ENCODE assay signal across 14 cellular contexts in the genomic region with DNA sequence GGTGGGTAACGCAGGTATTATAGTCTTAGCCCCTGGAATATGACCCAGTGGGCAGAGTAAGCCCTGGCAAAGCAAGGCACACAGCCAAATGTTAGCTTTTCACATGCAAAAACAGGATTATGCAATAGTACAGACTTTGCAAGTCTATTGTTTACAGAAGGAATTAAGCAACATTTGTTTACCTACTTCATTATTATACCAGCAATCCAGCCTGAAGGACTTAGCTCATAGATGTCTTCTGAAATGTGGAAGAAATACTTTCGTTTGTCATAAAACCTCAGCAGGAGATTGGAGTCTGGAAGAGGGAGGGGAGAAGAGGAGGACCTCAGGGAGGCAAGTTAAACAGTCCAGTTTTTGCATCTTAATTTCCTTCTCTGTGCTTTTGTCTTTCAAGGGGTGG.
DNase-seq lines count a peak whose midpoint lies in the region; ATAC-seq lines count a peak whose summit lies in the region.
"Had no signal": no experiment of that assay in that cellular context is flagged by ENCODE, and none has a peak within 500 bp of the region (broad histone marks: within the 10 kb centered on the region; RNA-seq: fewer than 3 reads in every experiment).

No MANE protein-coding gene starts in this region.

- H3K4me1 Mint-ChIP-seq in activated CD4-positive, alpha-beta memory T cell treated with anti-CD3 and anti-CD28 coated beads, Interleukin-2, amount 10 ng/mL, durations not matched to agents 7 days and 5 days: no peaks in the 10 kb centered on the region
- H3K4me1 Mint-ChIP-seq: activated CD4-positive, alpha-beta T cell treated with anti-CD3 and anti-CD28 coated beads, Interleukin-2, amount 10 ng/mL, durations not matched to agents 24 days and 14 days had no signal

- H3K9me3 Mint-ChIP-seq in activated CD4-positive, alpha-beta memory T cell treated with anti-CD3 and anti-CD28 coated beads, Interleukin-2, amount 10 ng/mL, durations not matched to agents 7 days and 5 days: no peaks in the 10 kb centered on the region
- H3K9me3 Mint-ChIP-seq: activated CD4-positive, alpha-beta T cell treated with anti-CD3 and anti-CD28 coated beads, Interleukin-2, amount 10 ng/mL, durations not matched to agents 24 days and 14 days had no signal

- DNase-seq in NCI-H1105 treated with DMSO at 0.1 percent for 48 hours (lab: John Stamatoyannopoulos, UW): peak; percentile 43
- DNase-seq in NCI-H1105 (lab: John Stamatoyannopoulos, UW): no peak
- DNase-seq in NCI-H2029 treated with DMSO at 0.1 percent for 48 hours (lab: John Stamatoyannopoulos, UW): peak; percentile 12
- DNase-seq in epithelial cell of prostate (ENCODE audit: low read depth, low spot score): peak; percentile 59
- no peak for DNase-seq in activated CD4-positive, alpha-beta memory T cell treated with anti-CD3 and anti-CD28 coated beads, Interleukin-2, amount 10 ng/mL, durations not matched to agents 7 days and 5 days
- DNase-seq: activated CD4-positive, alpha-beta T cell treated with anti-CD3 and anti-CD28 coated beads, Interleukin-2, amount 10 ng/mL, durations not matched to agents 24 days and 14 days; left ventricle myocardium inferior; NCI-H1436; stimulated activated CD4-positive, alpha-beta T cell treated with anti-CD3 and anti-CD28 coated beads, Interleukin-15, amount 100 ng/mL, for 24 hours had no signal

- no peak overlapping the region for H3K27ac Mint-ChIP-seq in activated CD4-positive, alpha-beta memory T cell treated with anti-CD3 and anti-CD28 coated beads, Interleukin-2, amount 10 ng/mL, durations not matched to agents 7 days and 5 days
- H3K27ac Mint-ChIP-seq: activated CD4-positive, alpha-beta T cell treated with anti-CD3 and anti-CD28 coated beads, Interleukin-2, amount 10 ng/mL, durations not matched to agents 24 days and 14 days had no signal

- no peak for ATAC-seq in GM21381 (IDR thresholded peaks at IDR 0.05; ENCODE audit: unreplicated experiment)
- no peak for ATAC-seq in HG03135 (IDR thresholded peaks at IDR 0.05; ENCODE audit: unreplicated experiment)

- H3K27me3 ChIP-seq in neuron (ENCODE audit: insufficient read depth, low read length): no peaks in the 10 kb centered on the region
- H3K27me3 ChIP-seq: ascending aorta, upper lobe of left lung had no signal

- CTCF ChIA-PET in activated CD4-positive, alpha-beta memory T cell treated with anti-CD3 and anti-CD28 coated beads, Interleukin-2, amount 10 ng/mL, durations not matched to agents 7 days and 5 days (lab: Charles Lee): no interaction called here

- POLR2A ChIA-PET in activated CD4-positive, alpha-beta memory T cell treated with anti-CD3 and anti-CD28 coated beads, Interleukin-2, amount 10 ng/mL, durations not matched to agents 7 days and 5 days (lab: Charles Lee): no interaction called here

- no peaks in the 10 kb centered on the region for H3K4me1 ChIP-seq in neuron (ENCODE audit: insufficient read depth, low read length)
- H3K4me1 ChIP-seq: ascending aorta, left ventricle myocardium inferior had no signal

- no peaks in the 10 kb centered on the region for H3K36me3 Mint-ChIP-seq in activated CD4-positive, alpha-beta memory T cell treated with anti-CD3 and anti-CD28 coated beads, Interleukin-2, amount 10 ng/mL, durations not matched to agents 7 days and 5 days (ENCODE audit: low read depth)

- H3K27ac ChIP-seq in epithelial cell of prostate: peak overlapping the region; percentile 18
- H3K27ac ChIP-seq: ascending aorta, left ventricle myocardium inferior had no signal

- no peaks in the 10 kb centered on the region for H3K36me3 ChIP-seq in neuron (ENCODE audit: insufficient read depth, low read length)
- H3K36me3 ChIP-seq: ascending aorta, left ventricle myocardium inferior, upper lobe of left lung had no signal

- no peak overlapping the region for H3K4me3 Mint-ChIP-seq in activated CD4-positive, alpha-beta memory T cell treated with anti-CD3 and anti-CD28 coated beads, Interleukin-2, amount 10 ng/mL, durations not matched to agents 7 days and 5 days
- H3K4me3 Mint-ChIP-seq: activated CD4-positive, alpha-beta T cell treated with anti-CD3 and anti-CD28 coated beads, Interleukin-2, amount 10 ng/mL, durations not matched to agents 24 days and 14 days had no signal

- no peaks in the 10 kb centered on the region for H3K27me3 Mint-ChIP-seq in activated CD4-positive, alpha-beta memory T cell treated with anti-CD3 and anti-CD28 coated beads, Interleukin-2, amount 10 ng/mL, durations not matched to agents 7 days and 5 days
- H3K27me3 Mint-ChIP-seq: activated CD4-positive, alpha-beta T cell treated with anti-CD3 and anti-CD28 coated beads, Interleukin-2, amount 10 ng/mL, durations not matched to agents 24 days and 14 days had no signal

- H2AFZ ChIP-seq in neuron (ENCODE audit: low read depth, low read length): peak overlapping the region; percentile 33

- H3K4me3 ChIP-seq in neuron (ENCODE audit: low read length): no peak overlapping the region
- H3K4me3 ChIP-seq: ascending aorta, left ventricle myocardium inferior, upper lobe of left lung had no signal

- H3K9me3 ChIP-seq in neuron (ENCODE audit: low read length): no peaks in the 10 kb centered on the region
- H3K9me3 ChIP-seq: ascending aorta, left ventricle myocardium inferior, upper lobe of left lung had no signal

Comparison
In these comparisons a context has a peak if more than half of its experiments do, and no peak if none do; other contexts are left out.
1. DNase-seq: peak in NCI-H1105 treated with DMSO at 0.1 percent for 48 hours (single experiment), NCI-H2029 treated with DMSO at 0.1 percent for 48 hours (single experiment) and epithelial cell of prostate (single experiment); none in NCI-H1105 (single experiment) and activated CD4-positive, alpha-beta memory T cell treated with anti-CD3 and anti-CD28 coated beads, Interleukin-2, amount 10 ng/mL, durations not matched to agents 7 days and 5 days (single experiment).